27 cellular contexts compared by ENCODE assay signal in the genomic region with DNA sequence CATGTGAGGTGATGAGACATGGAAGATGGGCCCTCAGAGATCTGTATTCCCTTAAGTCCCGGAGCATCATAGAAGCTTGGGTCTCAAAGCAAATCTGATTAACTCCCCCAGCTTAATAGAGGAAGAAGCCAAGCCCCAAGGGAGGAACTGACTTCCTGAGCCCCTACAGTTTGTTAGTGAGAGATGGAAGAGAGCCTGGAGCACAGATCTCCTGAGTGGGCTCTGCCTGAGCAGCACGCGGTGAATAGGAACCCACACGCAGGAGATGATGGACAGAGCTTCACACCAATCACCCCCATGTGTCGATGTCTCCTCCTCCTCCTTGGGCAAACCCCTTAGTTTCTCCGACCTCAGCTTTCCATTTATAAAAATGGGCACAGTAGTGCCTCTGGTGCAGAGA. TPM values are rescaled to one million over a fixed set of nuclear protein-coding genes. Genes with fewer than 3 reads are reported as not detected.
A peak's percentile ranks its signal among the peaks of the same experiment; 100 is the strongest.
DNase-seq lines count a peak whose midpoint lies in the region; ATAC-seq and TF ChIP-seq lines count a peak whose summit lies in the region.
"Had no signal": no experiment of that assay in that cellular context is flagged by ENCODE, and none has a peak within 500 bp of the region (broad histone marks: within the 10 kb centered on the region; RNA-seq: fewer than 3 reads in every experiment).

No MANE protein-coding gene starts in this region.

- no peak overlapping the region for H3K4ac ChIP-seq in H9 (ENCODE audit: low read depth, low read length)

- H3K36me3 Mint-ChIP-seq in H9 (ENCODE audit: insufficient read depth in 1 of 3, low read depth in 3 of 3) = peaks cover 0 to 2% (median 0%) of the 10 kb centered on the region in 3 experiments; a peak in 2 of 7 replicates
- H3K36me3 Mint-ChIP-seq in central memory CD8-positive, alpha-beta T cell (ENCODE audit: insufficient read depth) = peaks cover 4% of the 10 kb centered on the region

- H3K36me3 ChIP-seq in BLaER1 treated with 17β-estradiol and CSF1 and Interleukin-3, amounts not matched to agents 10 nM and 100 nM = no peaks in the 10 kb centered on the region
- no peaks in the 10 kb centered on the region for H3K36me3 ChIP-seq in mesodermal cell (ENCODE audit: control insufficient read depth, insufficient read depth, low read length)
- H3K36me3 ChIP-seq: adrenal gland, BE2C, gastroesophageal sphincter, pancreas had no signal

- no peak overlapping the region for H3K18ac ChIP-seq in H9 (ENCODE audit: insufficient read length, low read depth, low read length)

- no peaks in the 10 kb centered on the region for H3K79me2 ChIP-seq in H9 (ENCODE audit: insufficient read depth, low read length)

- H3K27me3 ChIP-seq in BLaER1 treated with 17β-estradiol and CSF1 and Interleukin-3, amounts not matched to agents 10 nM and 100 nM = no peaks in the 10 kb centered on the region
- no peaks in the 10 kb centered on the region for H3K27me3 ChIP-seq in H9 (ENCODE audit: insufficient read depth, low read length)
- H3K27me3 ChIP-seq: adrenal gland, BE2C, dorsolateral prefrontal cortex, gastroesophageal sphincter, pancreas, testis had no signal

- no peak overlapping the region for H3K4me3 ChIP-seq in BLaER1 treated with 17β-estradiol and CSF1 and Interleukin-3, amounts not matched to agents 10 nM and 100 nM
- H3K4me3 ChIP-seq in mesodermal cell (ENCODE audit: extremely low read depth, insufficient read depth, low read length, poor library complexity, severe bottlenecking) = no peak overlapping the region
- H3K4me3 ChIP-seq: adrenal gland, dorsolateral prefrontal cortex, gastroesophageal sphincter, pancreas, testis had no signal

- H3K14ac ChIP-seq in H9 (ENCODE audit: insufficient read depth, low read length) = no peak overlapping the region

- peaks cover 18 to 19% of the 10 kb centered on the region in 2 experiments for H3K4me1 Mint-ChIP-seq in H9
- peaks cover 31% of the 10 kb centered on the region for H3K4me1 Mint-ChIP-seq in central memory CD8-positive, alpha-beta T cell

- no peak overlapping the region for H4K91ac ChIP-seq in H9 (ENCODE audit: insufficient read length, low read depth, low read length)

- peak overlapping the region; percentile 40 for H2BK12ac ChIP-seq in H9 (ENCODE audit: insufficient read length, low read depth, low read length)

- H4K8ac ChIP-seq in H9 (replicated peaks; ENCODE audit: insufficient read length, low read depth, low read length) = no peak overlapping the region

- H3K4me2 ChIP-seq in BLaER1 treated with 17β-estradiol and CSF1 and Interleukin-3, amounts not matched to agents 10 nM and 100 nM = peak overlapping the region; percentile 7 to 62 (median 51)
- H3K4me2 ChIP-seq in H9 (ENCODE audit: insufficient read depth, insufficient read length, low read length) = no peak overlapping the region

- H3T11ph ChIP-seq in H9 (ENCODE audit: low read length) = no peak overlapping the region

- H4K20me1 ChIP-seq in BLaER1 treated with 17β-estradiol and CSF1 and Interleukin-3, amounts not matched to agents 10 nM and 100 nM = no peaks in the 10 kb centered on the region
- no peaks in the 10 kb centered on the region for H4K20me1 ChIP-seq in H9 (ENCODE audit: control insufficient read depth, insufficient read depth, insufficient read length)

- no peak overlapping the region for H3K27ac Mint-ChIP-seq in H9
- peak overlapping the region; percentile 30 for H3K27ac Mint-ChIP-seq in central memory CD8-positive, alpha-beta T cell (ENCODE audit: low read depth)
- H3K27ac Mint-ChIP-seq: activated naive CD4-positive, alpha-beta T cell treated with anti-CD3 and anti-CD28 coated beads, Interleukin-2, amount 10 ng/mL, durations not matched to agents 7 days and 5 days had no signal

- no peak overlapping the region for H4K5ac ChIP-seq in H9 (ENCODE audit: insufficient read length, low read depth, low read length)

- H3K27ac ChIP-seq in BLaER1 treated with 17β-estradiol and CSF1 and Interleukin-3, amounts not matched to agents 10 nM and 100 nM = peak overlapping the region in 1 of 11 experiments; percentile 41; a peak in 1 of 22 replicates
- H3K27ac ChIP-seq in H9 (ENCODE audit: insufficient read length, low read depth, low read length) = no peak overlapping the region
- peak overlapping the region; percentile 71 for H3K27ac ChIP-seq in mesodermal cell (ENCODE audit: low read depth, low read length, severe bottlenecking)
- H3K27ac ChIP-seq: adrenal gland, dorsolateral prefrontal cortex, gastroesophageal sphincter, pancreas, testis had no signal

- no peak overlapping the region for H3K9ac ChIP-seq in BLaER1 treated with 17β-estradiol and CSF1 and Interleukin-3, amounts not matched to agents 10 nM and 100 nM
- H3K9ac ChIP-seq in H9 (ENCODE audit: extremely low read depth, insufficient read length, low read length) = no peak overlapping the region

- DNase-seq in H9 = no peak
- no peak for DNase-seq in central memory CD8-positive, alpha-beta T cell (ENCODE audit: low spot score in 2 of 2)
- DNase-seq in activated CD4-positive, alpha-beta T cell treated with anti-CD3 and anti-CD28 coated beads, Interleukin-2, amount 50 U/mL, for 1 hour = no peak
- DNase-seq: activated CD4-positive, alpha-beta T cell treated with anti-CD3 and anti-CD28 coated beads, Interleukin-2, amount 50 U/mL, for 48 hours; activated CD4-positive, CD25-positive, alpha-beta regulatory T cell; activated naive CD4-positive, alpha-beta T cell treated with anti-CD3 and anti-CD28 coated beads, Interleukin-2, amount 10 ng/mL, durations not matched to agents 7 days and 5 days; BE2C; cerebellar nuclear complex; dorsolateral prefrontal cortex; hippocampal formation; Kasumi-1; NCI-H1048; NCI-H1694; pancreas; retina; stimulated activated naive CD4-positive, alpha-beta T cell; T-helper 1 cell; testis had no signal

- no peaks in the 10 kb centered on the region for H3K23me2 ChIP-seq in H9 (ENCODE audit: insufficient read length, low read depth, low read length, poor library complexity, severe bottlenecking)

- H3K27me3 Mint-ChIP-seq in H9 (ENCODE audit: low read depth) = peaks cover 3% of the 10 kb centered on the region
- H3K27me3 Mint-ChIP-seq in central memory CD8-positive, alpha-beta T cell = no peaks in the 10 kb centered on the region
- H3K27me3 Mint-ChIP-seq: activated naive CD4-positive, alpha-beta T cell treated with anti-CD3 and anti-CD28 coated beads, Interleukin-2, amount 10 ng/mL, durations not matched to agents 7 days and 5 days; activated T-helper 17 cell treated with anti-CD3 and anti-CD28 coated beads, Interleukin-2, amount 50 U/mL, for 72 hours had no signal

- H3K9me3 ChIP-seq in BLaER1 treated with 17β-estradiol and CSF1 and Interleukin-3, amounts not matched to agents 10 nM and 100 nM (replicated peaks in 1 of 11) = peaks cover 0 to 7% (median 0%) of the 10 kb centered on the region in 11 experiments; a peak in 1 of 22 replicates
- H3K9me3 ChIP-seq in H9 (ENCODE audit: control insufficient read depth, low read depth, low read length) = no peaks in the 10 kb centered on the region
- H3K9me3 ChIP-seq in mesodermal cell (ENCODE audit: control insufficient read depth, low read length) = no peaks in the 10 kb centered on the region
- H3K9me3 ChIP-seq: adrenal gland, BE2C, gastroesophageal sphincter, pancreas, testis had no signal

- no peak overlapping the region for H3K56ac ChIP-seq in H9 (ENCODE audit: insufficient read length, low read depth, low read length)

- TF ChIP-seq CTCF in H9 (conservative IDR thresholded peaks at IDR 0.05) = no peak

- H3K79me1 ChIP-seq in H9 (ENCODE audit: insufficient read depth, low read depth, low read length, poor library complexity, severe bottlenecking) = no peaks in the 10 kb centered on the region

- peaks cover 28 to 55% (median 41%) of the 10 kb centered on the region in 10 experiments for H3K4me1 ChIP-seq in BLaER1 treated with 17β-estradiol and CSF1 and Interleukin-3, amounts not matched to agents 10 nM and 100 nM
- H3K4me1 ChIP-seq in H9 (ENCODE audit: insufficient read depth, low read length) = peaks cover 4% of the 10 kb centered on the region; the same call in 1 of the 2 replicates
- peaks cover 13% of the 10 kb centered on the region for H3K4me1 ChIP-seq in mesodermal cell (ENCODE audit: control insufficient read depth, insufficient read depth, low read length, poor library complexity, severe bottlenecking)
- H3K4me1 ChIP-seq: adrenal gland, BE2C, pancreas, testis had no signal

- WGBS in H9 (ENCODE audit: extremely low coverage, insufficient read length, low lambda C conversion rate) = no CpG with 5 or more reads among the region's 6 CpGs
- WGBS in mesodermal cell (ENCODE audit: insufficient coverage in 2 of 2), 2 experiments = 97% methylated on average over 4 of the region's 6 CpGs; no CpG with 5 or more reads in 1 of the 2 experiments

- no peak overlapping the region for H2AK5ac ChIP-seq in H9 (ENCODE audit: insufficient read length, low read length)

- H2AFZ ChIP-seq in H9 (ENCODE audit: low read length) = no peak overlapping the region

- no peak overlapping the region for H3K4me3 Mint-ChIP-seq in H9
- no peak overlapping the region for H3K4me3 Mint-ChIP-seq in central memory CD8-positive, alpha-beta T cell
- H3K4me3 Mint-ChIP-seq: activated naive CD4-positive, alpha-beta T cell treated with anti-CD3 and anti-CD28 coated beads, Interleukin-2, amount 10 ng/mL, durations not matched to agents 7 days and 5 days; activated T-helper 17 cell treated with anti-CD3 and anti-CD28 coated beads, Interleukin-2, amount 50 U/mL, for 72 hours had no signal

- H3K23ac ChIP-seq in H9 (ENCODE audit: insufficient read length, low read depth, low read length) = no peak overlapping the region

- no peaks in the 10 kb centered on the region for H3K9me3 Mint-ChIP-seq in H9
- H3K9me3 Mint-ChIP-seq in central memory CD8-positive, alpha-beta T cell = no peaks in the 10 kb centered on the region
- H3K9me3 Mint-ChIP-seq: activated naive CD4-positive, alpha-beta T cell treated with anti-CD3 and anti-CD28 coated beads, Interleukin-2, amount 10 ng/mL, durations not matched to agents 7 days and 5 days; activated T-helper 17 cell treated with anti-CD3 and anti-CD28 coated beads, Interleukin-2, amount 50 U/mL, for 72 hours had no signal

- H2BK15ac ChIP-seq in H9 (ENCODE audit: low read depth, low read length) = no peak overlapping the region

- ATAC-seq in central memory CD8-positive, alpha-beta T cell (replicated peaks; ENCODE audit: extremely low read depth, poor library complexity, severe bottlenecking) = no peak
- ATAC-seq in HG02759 (IDR thresholded peaks at IDR 0.05; ENCODE audit: unreplicated experiment) (no peak), GM18867 (IDR thresholded peaks at IDR 0.05; ENCODE audit: unreplicated experiment) (no peak)
- ATAC-seq: gastroesophageal sphincter, pancreas had no signal

- H2BK20ac ChIP-seq in H9 (ENCODE audit: low read depth, low read length, poor library complexity, severe bottlenecking) = no peak overlapping the region

- no peak overlapping the region for H2BK120ac ChIP-seq in H9 (ENCODE audit: low read depth, low read length, poor library complexity, severe bottlenecking)

- H2BK5ac ChIP-seq in H9 (ENCODE audit: insufficient read length, low read length) = no peak overlapping the region

RNA-seq across cellular contexts. Expression of a gene that starts 50.1 kb away (rescaled TPM):
- 0.79 and 0.94 TPM in 2 replicates for total RNA-seq in H9 (2021)
- polyA plus RNA-seq in mesodermal cell (2013, experiment 1 of 2) = 0.22 TPM
- polyA plus RNA-seq in mesodermal cell (2013, experiment 2 of 2) = 0.20 TPM
- total RNA-seq: skeletal muscle tissue had no signal
- polyA plus RNA-seq: adrenal gland, neural cell had no signal
